8 cellular contexts compared by ENCODE assay signal in genomic region chr5:132526290-132526973, GRCh38. TPM values are rescaled to one million over a fixed set of nuclear protein-coding genes. Genes with fewer than 3 reads are reported as not detected.
DNase-seq lines count a peak whose midpoint lies in the region; ATAC-seq and TF ChIP-seq lines count a peak whose summit lies in the region.

No MANE protein-coding gene starts in this region.

- CTCF ChIA-PET in activated CD8-positive, alpha-beta T cell treated with anti-CD3 and anti-CD28 coated beads for 36 hours (lab: Charles Lee): interaction anchor here (0.7 to 5.6 kb wide), 59 partner anchors 11 to 498 kb away, joined by 3 to 62 read pairs (median 5); partner anchors contain the start of genes CCNI2, KIF3A, RAD50 and SOWAHA

- H3K27me3 Mint-ChIP-seq in activated CD8-positive, alpha-beta T cell treated with anti-CD3 and anti-CD28 coated beads for 36 hours: peaks cover 2% of the 10 kb centered on the region
- H3K27me3 Mint-ChIP-seq in naive thymus-derived CD8-positive, alpha-beta T cell: no peaks in the 10 kb centered on the region

- H3K9me3 ChIP-seq in esophagus muscularis mucosa: peaks cover 0 to 3% (median 0%) of the 10 kb centered on the region in 4 donors

- H3K4me3 ChIP-seq in esophagus muscularis mucosa: no peak overlapping the region

- POLR2A ChIA-PET in activated CD8-positive, alpha-beta T cell treated with anti-CD3 and anti-CD28 coated beads for 36 hours (lab: Charles Lee): interaction anchor here (0.5 to 1.7 kb wide), 5 partner anchors 59 to 614 kb away, joined by 3 to 4 read pairs (median 4); no protein-coding TSS in a partner anchor
- POLR2A ChIA-PET in naive thymus-derived CD8-positive, alpha-beta T cell (lab: Charles Lee): no interaction called here

- no peaks in the 10 kb centered on the region for H3K36me3 ChIP-seq in esophagus muscularis mucosa

- TF ChIP-seq EP300 in esophagus muscularis mucosa (IDR thresholded peaks at IDR 0.05): no peak

- intact Hi-C loops in activated CD8-positive, alpha-beta T cell treated with anti-CD3 and anti-CD28 coated beads for 36 hours (cut with micrococcal nuclease): loop anchor here (1.0 to 10.0 kb wide), 4 partner anchors 96 to 294 kb away; no protein-coding TSS in a partner anchor
- intact Hi-C loops in esophagus muscularis mucosa (cut with DNase I): no loop called here

- peak; percentile 98 for TF ChIP-seq CTCF in activated CD8-positive, alpha-beta T cell treated with anti-CD3 and anti-CD28 coated beads for 36 hours (IDR thresholded peaks at IDR 0.05)
- peak; percentile 67 to 87 (median 68) for TF ChIP-seq CTCF in esophagus muscularis mucosa (IDR thresholded peaks at IDR 0.05)

- H3K27ac ChIP-seq in esophagus muscularis mucosa (replicated peaks in 1 of 4): no peak overlapping the region

- H3K9me3 Mint-ChIP-seq in activated CD8-positive, alpha-beta T cell treated with anti-CD3 and anti-CD28 coated beads for 36 hours: no peaks in the 10 kb centered on the region
- H3K9me3 Mint-ChIP-seq in naive thymus-derived CD8-positive, alpha-beta T cell: no peaks in the 10 kb centered on the region

- H3K4me1 ChIP-seq in esophagus muscularis mucosa: peaks cover 0 to 5% (median 4%) of the 10 kb centered on the region in 4 donors

- peak; percentile 33 for DNase-seq in NCI-H2171 treated with DMSO at 0.1 percent for 48 hours (lab: John Stamatoyannopoulos, UW)
- no peak for DNase-seq in NCI-H2171 (lab: John Stamatoyannopoulos, UW)
- peak; percentile 51 for DNase-seq in NCI-H226
- peak; percentile 57 for DNase-seq in activated CD8-positive, alpha-beta T cell treated with anti-CD3 and anti-CD28 coated beads for 36 hours
- DNase-seq in esophagus muscularis mucosa (ENCODE audit: extremely low spot score): no peak
- peak in 7 of 10 donors; percentile 11 to 67 (median 45) for DNase-seq in naive thymus-derived CD8-positive, alpha-beta T cell

- 45% methylated on average over 11 of the region's 11 CpGs for WGBS in esophagus muscularis mucosa

- H3K27ac Mint-ChIP-seq in activated CD8-positive, alpha-beta T cell treated with anti-CD3 and anti-CD28 coated beads for 36 hours: peak overlapping the region; percentile 51
- H3K27ac Mint-ChIP-seq in naive thymus-derived CD8-positive, alpha-beta T cell: no peak overlapping the region

- ATAC-seq in HG02759 (IDR thresholded peaks at IDR 0.05; ENCODE audit: unreplicated experiment): peak; percentile 38
- peak; percentile 57 for ATAC-seq in activated CD8-positive, alpha-beta T cell treated with anti-CD3 and anti-CD28 coated beads for 36 hours
- peak; percentile 70 to 87 for ATAC-seq in naive thymus-derived CD8-positive, alpha-beta T cell
- no peak for ATAC-seq in HG02884 (IDR thresholded peaks at IDR 0.05; ENCODE audit: unreplicated experiment)

- no peaks in the 10 kb centered on the region for H3K27me3 ChIP-seq in esophagus muscularis mucosa

- H3K4me3 Mint-ChIP-seq in activated CD8-positive, alpha-beta T cell treated with anti-CD3 and anti-CD28 coated beads for 36 hours: no peak overlapping the region
- H3K4me3 Mint-ChIP-seq in naive thymus-derived CD8-positive, alpha-beta T cell: peak overlapping the region in 2 of 10 donors; percentile 7 to 55

- H3K36me3 Mint-ChIP-seq in activated CD8-positive, alpha-beta T cell treated with anti-CD3 and anti-CD28 coated beads for 36 hours (ENCODE audit: low read depth): peaks cover 1% of the 10 kb centered on the region
- H3K36me3 Mint-ChIP-seq in naive thymus-derived CD8-positive, alpha-beta T cell: no peaks in the 10 kb centered on the region

- peaks cover 42% of the 10 kb centered on the region for H3K4me1 Mint-ChIP-seq in activated CD8-positive, alpha-beta T cell treated with anti-CD3 and anti-CD28 coated beads for 36 hours (ENCODE audit: low read depth)
- peaks cover 6 to 43% (median 14%) of the 10 kb centered on the region in 4 donors for H3K4me1 Mint-ChIP-seq in naive thymus-derived CD8-positive, alpha-beta T cell

- no peak for TF ChIP-seq POLR2A in esophagus muscularis mucosa (IDR thresholded peaks at IDR 0.05; ENCODE audit: low read depth)

RNA-seq across cellular contexts. Expression of gene IL5, which starts 16.9 kb away (rescaled TPM):
- 1 to 10 TPM; 1.6 to 1.7 TPM for total RNA-seq in activated CD8-positive, alpha-beta T cell treated with anti-CD3 and anti-CD28 coated beads for 36 hours
- total RNA-seq in esophagus muscularis mucosa: not detected
- total RNA-seq in naive thymus-derived CD8-positive, alpha-beta T cell: not detected
- polyA plus RNA-seq in naive thymus-derived CD8-positive, alpha-beta T cell: not detected

RNA-seq across cellular contexts. Expression of gene RAD50, which starts 30.3 kb away (rescaled TPM):
- total RNA-seq in activated CD8-positive, alpha-beta T cell treated with anti-CD3 and anti-CD28 coated beads for 36 hours: 10 to 100 TPM; 46.4 to 48.9 TPM
- total RNA-seq in esophagus muscularis mucosa: 10 to 100 TPM; 24.0 to 39.9 (median 29.3) TPM
- total RNA-seq in naive thymus-derived CD8-positive, alpha-beta T cell: 10 to 100 TPM; 34.2 to 36.1 TPM
- polyA plus RNA-seq in naive thymus-derived CD8-positive, alpha-beta T cell: 10 to 100 TPM; 12.0 to 30.2 (median 20.0) TPM

RNA-seq across cellular contexts. Expression of gene IRF1, which starts 35.9 kb away (rescaled TPM):
- total RNA-seq in activated CD8-positive, alpha-beta T cell treated with anti-CD3 and anti-CD28 coated beads for 36 hours: 100 to 1,000 TPM; 121 to 128 TPM
- 100 to 1,000 TPM in 1 of 4 donors, 10 to 100 TPM in 3; 20.6 to 289 (median 29.6) TPM for total RNA-seq in esophagus muscularis mucosa
- total RNA-seq in naive thymus-derived CD8-positive, alpha-beta T cell: 100 to 1,000 TPM; 116 to 127 TPM
- polyA plus RNA-seq in naive thymus-derived CD8-positive, alpha-beta T cell: 100 to 1,000 TPM; 108 to 218 (median 141) TPM

Comparison
In these comparisons a context has a peak if more than half of its experiments do, and no peak if none do; other contexts are left out.
1. DNase-seq: peak in NCI-H2171 treated with DMSO at 0.1 percent for 48 hours (single experiment), NCI-H226 (single experiment), activated CD8-positive, alpha-beta T cell treated with anti-CD3 and anti-CD28 coated beads for 36 hours (single experiment) and naive thymus-derived CD8-positive, alpha-beta T cell (7 of 10); none in NCI-H2171 (single experiment) and esophagus muscularis mucosa (single experiment).